In the genomic region with DNA sequence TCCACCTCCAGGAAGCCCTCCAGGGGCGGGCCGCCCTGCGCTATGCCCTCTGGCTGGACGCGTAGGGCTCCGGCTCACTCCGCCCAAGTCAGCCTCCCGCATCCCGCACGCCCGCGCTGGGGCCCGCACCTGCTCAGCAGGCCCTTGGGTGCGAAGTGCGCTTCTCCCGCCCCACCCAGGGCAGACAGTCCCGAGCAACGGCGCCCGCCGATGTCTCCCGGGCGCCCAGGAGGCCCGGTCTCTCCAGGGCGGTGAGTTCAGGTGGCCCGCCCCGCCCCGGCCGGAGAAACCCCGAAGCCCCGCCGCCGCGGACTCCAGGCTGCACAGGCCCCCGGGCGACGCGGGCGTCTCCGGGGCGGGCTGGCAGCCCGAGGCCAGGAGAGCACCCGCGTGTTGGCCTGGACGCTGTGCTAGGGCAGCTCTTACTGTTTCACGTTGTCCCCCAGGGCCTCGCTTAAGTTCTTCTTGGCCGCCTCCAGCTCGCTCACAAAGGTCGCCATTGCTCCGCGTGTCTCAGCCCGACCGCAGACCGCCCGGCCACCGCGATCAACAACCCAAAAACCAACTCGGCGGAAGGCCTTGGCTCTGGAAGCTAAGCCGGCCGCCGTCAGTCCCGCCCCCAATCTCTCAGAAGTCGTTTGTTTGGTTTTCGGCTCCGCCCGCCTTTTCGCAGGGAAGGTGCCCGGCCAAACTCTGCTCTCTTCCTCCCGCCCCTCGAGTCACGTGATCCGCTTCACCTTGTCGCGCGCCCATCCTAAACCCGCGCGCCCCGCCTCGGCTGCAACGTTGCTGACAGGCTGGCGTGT, we compare ENCODE assay signal across 8 cellular contexts. TPM values are rescaled to one million over a fixed set of nuclear protein-coding genes. Genes with fewer than 3 reads are reported as not detected.
A peak's percentile ranks its signal among the peaks of the same experiment; 100 is the strongest.
DNase-seq lines count a peak whose midpoint lies in the region; ATAC-seq and TF ChIP-seq lines count a peak whose summit lies in the region.

A gene with protein sequence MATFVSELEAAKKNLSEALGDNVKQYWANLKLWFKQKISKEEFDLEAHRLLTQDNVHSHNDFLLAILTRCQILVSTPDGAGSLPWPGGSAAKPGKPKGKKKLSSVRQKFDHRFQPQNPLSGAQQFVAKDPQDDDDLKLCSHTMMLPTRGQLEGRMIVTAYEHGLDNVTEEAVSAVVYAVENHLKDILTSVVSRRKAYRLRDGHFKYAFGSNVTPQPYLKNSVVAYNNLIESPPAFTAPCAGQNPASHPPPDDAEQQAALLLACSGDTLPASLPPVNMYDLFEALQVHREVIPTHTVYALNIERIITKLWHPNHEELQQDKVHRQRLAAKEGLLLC (minus strand): TSS at position 531 of the 806 bp plus-strand sequence. CDS start 31 bp downstream, at position 500.

- no peaks in the 10 kb centered on the region for H3K27me3 Mint-ChIP-seq in activated naive CD4-positive, alpha-beta T cell treated with anti-CD3 and anti-CD28 coated beads, Interleukin-2, amount 50 U/mL, for 24 hours

- ATAC-seq in HG02588 (IDR thresholded peaks at IDR 0.05; ENCODE audit: unreplicated experiment) (peak; percentile 89), SK-N-SH treated with all-trans-retinoic acid at 6 μM for 48 hours (peak; percentile 96)

- H3K9me3 Mint-ChIP-seq in activated naive CD4-positive, alpha-beta T cell treated with anti-CD3 and anti-CD28 coated beads, Interleukin-2, amount 50 U/mL, for 24 hours: no peaks in the 10 kb centered on the region

- peak within 1 kb of the TSS; percentile 98 for H3K4me3 ChIP-seq in GM08714 (ENCODE audit: low read length)

- peak within 1 kb of the TSS; percentile 96 for H3K4me3 Mint-ChIP-seq in activated naive CD4-positive, alpha-beta T cell treated with anti-CD3 and anti-CD28 coated beads, Interleukin-2, amount 50 U/mL, for 24 hours

- peak within 1 kb of the TSS; percentile 100 for H3K27ac Mint-ChIP-seq in activated naive CD4-positive, alpha-beta T cell treated with anti-CD3 and anti-CD28 coated beads, Interleukin-2, amount 50 U/mL, for 24 hours

- H3K4me1 Mint-ChIP-seq in activated naive CD4-positive, alpha-beta T cell treated with anti-CD3 and anti-CD28 coated beads, Interleukin-2, amount 50 U/mL, for 24 hours: peaks cover 55% of the 10 kb centered on the region

- peak; percentile 99 for DNase-seq in NCI-H1092 (lab: John Stamatoyannopoulos, UW)
- DNase-seq in globus pallidus (ENCODE audit: low spot score): peak; percentile 97
- peak; percentile 42 to 100 (median 96) for DNase-seq in nucleus accumbens (lab: John Stamatoyannopoulos, UW)

- H3K27ac ChIP-seq in temporal lobe (ENCODE audit: low read depth, low read length): peak within 1 kb of the TSS; percentile 50

- H3K36me3 Mint-ChIP-seq in activated naive CD4-positive, alpha-beta T cell treated with anti-CD3 and anti-CD28 coated beads, Interleukin-2, amount 50 U/mL, for 24 hours: peaks cover 1% of the 10 kb centered on the region

TF ChIP-seq in SK-N-SH treated with all-trans-retinoic acid at 6 μM for 48 hours, 23 proteins besides CTCF, POLR2A, EP300 and RAD21 (continues in another document):
- TF ChIP-seq ZNF8 (CRISPR knock-in tag; IDR thresholded peaks at IDR 0.05): no peak
- TF ChIP-seq PPARA (CRISPR knock-in tag; IDR thresholded peaks at IDR 0.05; ENCODE audit: borderline replicate concordance): no peak
- no peak for TF ChIP-seq TCF4 (CRISPR knock-in tag; IDR thresholded peaks at IDR 0.05; ENCODE audit: borderline replicate concordance)
- no peak for TF ChIP-seq SNAI2 (CRISPR knock-in tag; IDR thresholded peaks at IDR 0.05)
- no peak for TF ChIP-seq GLIS3 (CRISPR knock-in tag; IDR thresholded peaks at IDR 0.05)
- TF ChIP-seq, protein P1, sequence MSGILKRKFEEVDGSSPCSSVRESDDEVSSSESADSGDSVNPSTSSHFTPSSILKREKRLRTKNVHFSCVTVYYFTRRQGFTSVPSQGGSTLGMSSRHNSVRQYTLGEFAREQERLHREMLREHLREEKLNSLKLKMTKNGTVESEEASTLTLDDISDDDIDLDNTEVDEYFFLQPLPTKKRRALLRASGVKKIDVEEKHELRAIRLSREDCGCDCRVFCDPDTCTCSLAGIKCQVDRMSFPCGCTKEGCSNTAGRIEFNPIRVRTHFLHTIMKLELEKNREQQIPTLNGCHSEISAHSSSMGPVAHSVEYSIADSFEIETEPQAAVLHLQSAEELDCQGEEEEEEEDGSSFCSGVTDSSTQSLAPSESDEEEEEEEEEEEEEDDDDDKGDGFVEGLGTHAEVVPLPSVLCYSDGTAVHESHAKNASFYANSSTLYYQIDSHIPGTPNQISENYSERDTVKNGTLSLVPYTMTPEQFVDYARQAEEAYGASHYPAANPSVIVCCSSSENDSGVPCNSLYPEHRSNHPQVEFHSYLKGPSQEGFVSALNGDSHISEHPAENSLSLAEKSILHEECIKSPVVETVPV (CRISPR knock-in tag; IDR thresholded peaks at IDR 0.05): no peak
- TF ChIP-seq, protein P2, sequence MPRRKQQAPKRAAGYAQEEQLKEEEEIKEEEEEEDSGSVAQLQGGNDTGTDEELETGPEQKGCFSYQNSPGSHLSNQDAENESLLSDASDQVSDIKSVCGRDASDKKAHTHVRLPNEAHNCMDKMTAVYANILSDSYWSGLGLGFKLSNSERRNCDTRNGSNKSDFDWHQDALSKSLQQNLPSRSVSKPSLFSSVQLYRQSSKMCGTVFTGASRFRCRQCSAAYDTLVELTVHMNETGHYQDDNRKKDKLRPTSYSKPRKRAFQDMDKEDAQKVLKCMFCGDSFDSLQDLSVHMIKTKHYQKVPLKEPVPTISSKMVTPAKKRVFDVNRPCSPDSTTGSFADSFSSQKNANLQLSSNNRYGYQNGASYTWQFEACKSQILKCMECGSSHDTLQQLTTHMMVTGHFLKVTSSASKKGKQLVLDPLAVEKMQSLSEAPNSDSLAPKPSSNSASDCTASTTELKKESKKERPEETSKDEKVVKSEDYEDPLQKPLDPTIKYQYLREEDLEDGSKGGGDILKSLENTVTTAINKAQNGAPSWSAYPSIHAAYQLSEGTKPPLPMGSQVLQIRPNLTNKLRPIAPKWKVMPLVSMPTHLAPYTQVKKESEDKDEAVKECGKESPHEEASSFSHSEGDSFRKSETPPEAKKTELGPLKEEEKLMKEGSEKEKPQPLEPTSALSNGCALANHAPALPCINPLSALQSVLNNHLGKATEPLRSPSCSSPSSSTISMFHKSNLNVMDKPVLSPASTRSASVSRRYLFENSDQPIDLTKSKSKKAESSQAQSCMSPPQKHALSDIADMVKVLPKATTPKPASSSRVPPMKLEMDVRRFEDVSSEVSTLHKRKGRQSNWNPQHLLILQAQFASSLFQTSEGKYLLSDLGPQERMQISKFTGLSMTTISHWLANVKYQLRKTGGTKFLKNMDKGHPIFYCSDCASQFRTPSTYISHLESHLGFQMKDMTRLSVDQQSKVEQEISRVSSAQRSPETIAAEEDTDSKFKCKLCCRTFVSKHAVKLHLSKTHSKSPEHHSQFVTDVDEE (CRISPR knock-in tag; IDR thresholded peaks at IDR 0.05): no peak
- TF ChIP-seq RARB (CRISPR knock-in tag; IDR thresholded peaks at IDR 0.05): peak; percentile 58; the same call in 1 of the 2 replicates
- TF ChIP-seq ZNF70 (CRISPR knock-in tag; IDR thresholded peaks at IDR 0.05): no peak; the same call in 1 of the 2 replicates
- TF ChIP-seq, protein P3, sequence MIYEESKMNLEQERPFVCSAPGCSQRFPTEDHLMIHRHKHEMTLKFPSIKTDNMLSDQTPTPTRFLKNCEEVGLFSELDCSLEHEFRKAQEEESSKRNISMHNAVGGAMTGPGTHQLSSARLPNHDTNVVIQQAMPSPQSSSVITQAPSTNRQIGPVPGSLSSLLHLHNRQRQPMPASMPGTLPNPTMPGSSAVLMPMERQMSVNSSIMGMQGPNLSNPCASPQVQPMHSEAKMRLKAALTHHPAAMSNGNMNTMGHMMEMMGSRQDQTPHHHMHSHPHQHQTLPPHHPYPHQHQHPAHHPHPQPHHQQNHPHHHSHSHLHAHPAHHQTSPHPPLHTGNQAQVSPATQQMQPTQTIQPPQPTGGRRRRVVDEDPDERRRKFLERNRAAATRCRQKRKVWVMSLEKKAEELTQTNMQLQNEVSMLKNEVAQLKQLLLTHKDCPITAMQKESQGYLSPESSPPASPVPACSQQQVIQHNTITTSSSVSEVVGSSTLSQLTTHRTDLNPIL (CRISPR knock-in tag; IDR thresholded peaks at IDR 0.05; ENCODE audit: low read depth): no peak
- no peak for TF ChIP-seq ZNF565 (CRISPR knock-in tag; conservative IDR thresholded peaks at IDR 0.05; ENCODE audit: low read depth)
- peak; percentile 43; the same call in 1 of the 2 replicates for TF ChIP-seq TOX (CRISPR knock-in tag; IDR thresholded peaks at IDR 0.05; ENCODE audit: borderline replicate concordance)
- no peak for TF ChIP-seq ZC3H10 (CRISPR knock-in tag; IDR thresholded peaks at IDR 0.05)
- TF ChIP-seq, protein P4, sequence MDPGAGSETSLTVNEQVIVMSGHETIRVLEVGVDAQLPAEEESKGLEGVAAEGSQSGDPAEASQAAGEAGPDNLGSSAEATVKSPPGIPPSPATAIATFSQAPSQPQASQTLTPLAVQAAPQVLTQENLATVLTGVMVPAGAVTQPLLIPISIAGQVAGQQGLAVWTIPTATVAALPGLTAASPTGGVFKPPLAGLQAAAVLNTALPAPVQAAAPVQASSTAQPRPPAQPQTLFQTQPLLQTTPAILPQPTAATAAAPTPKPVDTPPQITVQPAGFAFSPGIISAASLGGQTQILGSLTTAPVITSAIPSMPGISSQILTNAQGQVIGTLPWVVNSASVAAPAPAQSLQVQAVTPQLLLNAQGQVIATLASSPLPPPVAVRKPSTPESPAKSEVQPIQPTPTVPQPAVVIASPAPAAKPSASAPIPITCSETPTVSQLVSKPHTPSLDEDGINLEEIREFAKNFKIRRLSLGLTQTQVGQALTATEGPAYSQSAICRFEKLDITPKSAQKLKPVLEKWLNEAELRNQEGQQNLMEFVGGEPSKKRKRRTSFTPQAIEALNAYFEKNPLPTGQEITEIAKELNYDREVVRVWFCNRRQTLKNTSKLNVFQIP (CRISPR knock-in tag; IDR thresholded peaks at IDR 0.05; ENCODE audit: borderline replicate concordance, low read depth): peak; percentile 50; the same call in 1 of the 2 replicates
- TF ChIP-seq, protein P5, sequence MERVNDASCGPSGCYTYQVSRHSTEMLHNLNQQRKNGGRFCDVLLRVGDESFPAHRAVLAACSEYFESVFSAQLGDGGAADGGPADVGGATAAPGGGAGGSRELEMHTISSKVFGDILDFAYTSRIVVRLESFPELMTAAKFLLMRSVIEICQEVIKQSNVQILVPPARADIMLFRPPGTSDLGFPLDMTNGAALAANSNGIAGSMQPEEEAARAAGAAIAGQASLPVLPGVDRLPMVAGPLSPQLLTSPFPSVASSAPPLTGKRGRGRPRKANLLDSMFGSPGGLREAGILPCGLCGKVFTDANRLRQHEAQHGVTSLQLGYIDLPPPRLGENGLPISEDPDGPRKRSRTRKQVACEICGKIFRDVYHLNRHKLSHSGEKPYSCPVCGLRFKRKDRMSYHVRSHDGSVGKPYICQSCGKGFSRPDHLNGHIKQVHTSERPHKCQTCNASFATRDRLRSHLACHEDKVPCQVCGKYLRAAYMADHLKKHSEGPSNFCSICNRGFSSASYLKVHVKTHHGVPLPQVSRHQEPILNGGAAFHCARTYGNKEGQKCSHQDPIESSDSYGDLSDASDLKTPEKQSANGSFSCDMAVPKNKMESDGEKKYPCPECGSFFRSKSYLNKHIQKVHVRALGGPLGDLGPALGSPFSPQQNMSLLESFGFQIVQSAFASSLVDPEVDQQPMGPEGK (CRISPR knock-in tag; IDR thresholded peaks at IDR 0.05; ENCODE audit: borderline replicate concordance): no peak

RNA-seq across cellular contexts. Expression of the gene that starts here (rescaled TPM):
- total RNA-seq in temporal lobe: 37.1 TPM

Comparison
In these comparisons a context has a peak if more than half of its experiments do, and no peak if none do; other contexts are left out.
1. Peak in every context shown above with its lines: DNase-seq, ATAC-seq, H3K4me3 ChIP-seq and H3K27ac ChIP-seq.